Comparison of ENCODE assay signal across 11 cellular contexts in the genomic region with DNA sequence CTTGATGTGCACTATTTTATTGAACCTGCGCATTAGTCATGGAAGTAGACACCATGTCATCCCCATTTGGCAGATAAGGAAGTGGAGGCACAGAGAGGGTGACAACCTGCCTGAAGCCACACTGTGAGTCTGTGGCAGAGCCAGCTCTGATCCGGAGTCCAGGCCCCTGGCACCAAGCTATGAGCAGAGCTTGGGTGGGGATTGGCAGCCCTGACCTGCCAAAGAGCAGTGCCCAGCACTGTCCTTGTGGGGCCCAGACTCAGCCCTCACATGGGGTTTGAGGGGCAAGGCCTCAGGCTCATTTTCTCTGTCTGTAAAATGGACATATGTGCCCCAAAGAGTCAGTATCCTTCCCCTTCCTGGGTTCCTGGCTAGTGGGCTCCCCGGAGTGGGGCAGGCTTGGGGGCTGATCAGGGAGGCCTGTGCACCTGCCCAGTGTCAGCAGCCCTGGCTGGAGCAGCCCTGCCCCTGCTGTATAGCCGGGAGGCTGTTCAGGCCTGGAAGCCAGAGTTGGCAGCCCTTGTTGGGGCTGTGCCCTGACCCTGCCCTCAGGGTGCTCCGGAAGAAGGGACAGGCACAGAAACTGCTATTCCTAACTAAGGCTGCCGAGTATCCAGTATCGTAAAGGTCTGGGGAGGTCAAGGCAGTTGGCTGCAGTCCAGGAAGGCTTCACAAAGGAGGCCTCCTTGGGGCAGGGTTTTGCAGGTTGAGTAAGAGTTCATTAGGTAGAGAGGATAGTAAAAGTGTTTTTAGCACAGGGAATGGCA. TPM values are rescaled to one million over a fixed set of nuclear protein-coding genes. Genes with fewer than 3 reads are reported as not detected.
A peak's percentile ranks its signal among the peaks of the same experiment; 100 is the strongest.
DNase-seq lines count a peak whose midpoint lies in the region; ATAC-seq and TF ChIP-seq lines count a peak whose summit lies in the region.
"Had no signal": no experiment of that assay in that cellular context is flagged by ENCODE, and none has a peak within 500 bp of the region (broad histone marks: within the 10 kb centered on the region; RNA-seq: fewer than 3 reads in every experiment).

No MANE protein-coding gene starts in this region.

- WGBS in liver, result 46% methylated on average over 7 of the region's 7 CpGs
- WGBS in stomach, 5 donors, result 39 to 62% (median 55%) methylated on average over 6 to 7 of the region's 7 CpGs

- H3K36me3 ChIP-seq in liver (ENCODE audit: control insufficient read depth in 4 of 4, insufficient read depth in 3 of 4, low read depth in 1 of 4, low read length in 3 of 4) (peaks cover 4 to 29% (median 16%) of the 10 kb centered on the region in 4 donors), stomach (peaks cover 0 to 22% (median 10%) of the 10 kb centered on the region in 4 donors)

- H3K4me1 ChIP-seq in liver (ENCODE audit: control insufficient read depth in 4 of 4, insufficient read depth in 4 of 4, low read length in 3 of 4) (peaks cover 10 to 31% (median 16%) of the 10 kb centered on the region in 4 donors), stomach (peaks cover 33 to 48% (median 37%) of the 10 kb centered on the region in 4 donors)

- TF ChIP-seq CTCF in coronary artery (IDR thresholded peaks at IDR 0.05), result no peak
- TF ChIP-seq CTCF in liver (IDR thresholded peaks at IDR 0.05; ENCODE audit: low read depth, low read length, missing input control), result no peak
- no peak for TF ChIP-seq CTCF in stomach (IDR thresholded peaks at IDR 0.05)

- H3K27me3 ChIP-seq in liver (ENCODE audit: control insufficient read depth in 4 of 4, insufficient read depth in 4 of 4, low read length in 3 of 4) (no peaks in the 10 kb centered on the region), stomach (no peaks in the 10 kb centered on the region)

- TF ChIP-seq EP300 in Ishikawa (IDR thresholded peaks at IDR 0.05; ENCODE audit: borderline replicate concordance) (no peak), stomach (IDR thresholded peaks at IDR 0.05) (no peak)

- ATAC-seq in HG02759 (IDR thresholded peaks at IDR 0.05; ENCODE audit: unreplicated experiment), result no peak

- intact Hi-C loops in stomach (cut with DNase I; ENCODE audit: low total_unique reads), result no loop called here

- TF ChIP-seq POLR2A in stomach (IDR thresholded peaks at IDR 0.05), result no peak

- peak overlapping the region; percentile 19 for H3K4me3 ChIP-seq in coronary artery
- no peak overlapping the region for H3K4me3 ChIP-seq in liver (ENCODE audit: low read depth in 1 of 3, low read length in 3 of 3)
- H3K4me3 ChIP-seq in stomach, result no peak overlapping the region

- H3K27ac ChIP-seq in coronary artery (peak overlapping the region; percentile 89 to 91), liver (ENCODE audit: low read depth in 1 of 2, low read length in 2 of 2) (peak overlapping the region; percentile 76 to 92), stomach (peak overlapping the region; percentile 67 to 88 (median 75))
- H3K27ac ChIP-seq: parathyroid adenoma had no signal

- DNase-seq in coronary artery (ENCODE audit: low spot score) (peak; percentile 71), stomach (peak; percentile 33), CD1c-positive myeloid dendritic cell (ENCODE audit: extremely low spot score) (no peak), Ammon's horn (ENCODE audit: low spot score) (no peak), NOMO-1 treated with DMSO at 0.1 percent for 48 hours (lab: John Stamatoyannopoulos, UW; ENCODE audit: unreplicated experiment) (no peak)
- DNase-seq: NCI-H526 treated with DMSO at 0.1 percent for 48 hours, T-helper 2 cell had no signal

- H3K9me3 ChIP-seq in liver (ENCODE audit: control insufficient read depth in 4 of 4, low read length in 3 of 4), result no peaks in the 10 kb centered on the region
- no peaks in the 10 kb centered on the region for H3K9me3 ChIP-seq in stomach

- TF ChIP-seq RAD21 in Ishikawa (IDR thresholded peaks at IDR 0.05; ENCODE audit: low read depth) (no peak), liver (IDR thresholded peaks at IDR 0.05) (no peak)

- no peak overlapping the region for H3K9ac ChIP-seq in liver (ENCODE audit: low read depth in 1 of 2, low read length in 2 of 2)
- H3K9ac ChIP-seq: parathyroid adenoma had no signal

TF ChIP-seq in Ishikawa, 13 proteins besides CTCF, POLR2A, EP300 and RAD21:
- no peak for TF ChIP-seq ZBTB7A (IDR thresholded peaks at IDR 0.05; ENCODE audit: low read depth)
- peak; percentile 11; the same call in 1 of the 2 replicates for TF ChIP-seq TCF12 (IDR thresholded peaks at IDR 0.05; ENCODE audit: low read depth)
- no peak for TF ChIP-seq MAX (IDR thresholded peaks at IDR 0.05)
TF ChIP-seq in Ishikawa: peak in this region for 1.

TF ChIP-seq in liver, 16 proteins besides CTCF, POLR2A, EP300 and RAD21:
- TF ChIP-seq HNF4A (conservative IDR thresholded peaks at IDR 0.05), result peak; percentile 15 to 37
- TF ChIP-seq, protein P1, sequence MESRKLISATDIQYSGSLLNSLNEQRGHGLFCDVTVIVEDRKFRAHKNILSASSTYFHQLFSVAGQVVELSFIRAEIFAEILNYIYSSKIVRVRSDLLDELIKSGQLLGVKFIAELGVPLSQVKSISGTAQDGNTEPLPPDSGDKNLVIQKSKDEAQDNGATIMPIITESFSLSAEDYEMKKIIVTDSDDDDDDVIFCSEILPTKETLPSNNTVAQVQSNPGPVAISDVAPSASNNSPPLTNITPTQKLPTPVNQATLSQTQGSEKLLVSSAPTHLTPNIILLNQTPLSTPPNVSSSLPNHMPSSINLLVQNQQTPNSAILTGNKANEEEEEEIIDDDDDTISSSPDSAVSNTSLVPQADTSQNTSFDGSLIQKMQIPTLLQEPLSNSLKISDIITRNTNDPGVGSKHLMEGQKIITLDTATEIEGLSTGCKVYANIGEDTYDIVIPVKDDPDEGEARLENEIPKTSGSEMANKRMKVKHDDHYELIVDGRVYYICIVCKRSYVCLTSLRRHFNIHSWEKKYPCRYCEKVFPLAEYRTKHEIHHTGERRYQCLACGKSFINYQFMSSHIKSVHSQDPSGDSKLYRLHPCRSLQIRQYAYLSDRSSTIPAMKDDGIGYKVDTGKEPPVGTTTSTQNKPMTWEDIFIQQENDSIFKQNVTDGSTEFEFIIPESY (IDR thresholded peaks at IDR 0.05), result no peak
- TF ChIP-seq YY1 (IDR thresholded peaks at IDR 0.05), result no peak
- TF ChIP-seq GABPA (IDR thresholded peaks at IDR 0.05 in 1 of 2, conservative IDR thresholded peaks at IDR 0.05 in 1 of 2), result no peak
- TF ChIP-seq, protein P2, sequence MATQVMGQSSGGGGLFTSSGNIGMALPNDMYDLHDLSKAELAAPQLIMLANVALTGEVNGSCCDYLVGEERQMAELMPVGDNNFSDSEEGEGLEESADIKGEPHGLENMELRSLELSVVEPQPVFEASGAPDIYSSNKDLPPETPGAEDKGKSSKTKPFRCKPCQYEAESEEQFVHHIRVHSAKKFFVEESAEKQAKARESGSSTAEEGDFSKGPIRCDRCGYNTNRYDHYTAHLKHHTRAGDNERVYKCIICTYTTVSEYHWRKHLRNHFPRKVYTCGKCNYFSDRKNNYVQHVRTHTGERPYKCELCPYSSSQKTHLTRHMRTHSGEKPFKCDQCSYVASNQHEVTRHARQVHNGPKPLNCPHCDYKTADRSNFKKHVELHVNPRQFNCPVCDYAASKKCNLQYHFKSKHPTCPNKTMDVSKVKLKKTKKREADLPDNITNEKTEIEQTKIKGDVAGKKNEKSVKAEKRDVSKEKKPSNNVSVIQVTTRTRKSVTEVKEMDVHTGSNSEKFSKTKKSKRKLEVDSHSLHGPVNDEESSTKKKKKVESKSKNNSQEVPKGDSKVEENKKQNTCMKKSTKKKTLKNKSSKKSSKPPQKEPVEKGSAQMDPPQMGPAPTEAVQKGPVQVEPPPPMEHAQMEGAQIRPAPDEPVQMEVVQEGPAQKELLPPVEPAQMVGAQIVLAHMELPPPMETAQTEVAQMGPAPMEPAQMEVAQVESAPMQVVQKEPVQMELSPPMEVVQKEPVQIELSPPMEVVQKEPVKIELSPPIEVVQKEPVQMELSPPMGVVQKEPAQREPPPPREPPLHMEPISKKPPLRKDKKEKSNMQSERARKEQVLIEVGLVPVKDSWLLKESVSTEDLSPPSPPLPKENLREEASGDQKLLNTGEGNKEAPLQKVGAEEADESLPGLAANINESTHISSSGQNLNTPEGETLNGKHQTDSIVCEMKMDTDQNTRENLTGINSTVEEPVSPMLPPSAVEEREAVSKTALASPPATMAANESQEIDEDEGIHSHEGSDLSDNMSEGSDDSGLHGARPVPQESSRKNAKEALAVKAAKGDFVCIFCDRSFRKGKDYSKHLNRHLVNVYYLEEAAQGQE (IDR thresholded peaks at IDR 0.05), result no peak
- TF ChIP-seq HNF4G (IDR thresholded peaks at IDR 0.05), result no peak
- no peak for TF ChIP-seq MAX (IDR thresholded peaks at IDR 0.05)
- TF ChIP-seq RXRA (IDR thresholded peaks at IDR 0.05), result peak; percentile 58 to 59
- no peak for TF ChIP-seq FOXA2 (IDR thresholded peaks at IDR 0.05)
- no peak for TF ChIP-seq TAF1 (conservative IDR thresholded peaks at IDR 0.05)
- TF ChIP-seq ATF3 (IDR thresholded peaks at IDR 0.05), result no peak
- no peak for TF ChIP-seq JUND (IDR thresholded peaks at IDR 0.05)
- TF ChIP-seq SP1 (IDR thresholded peaks at IDR 0.05), result no peak
- TF ChIP-seq FOXA1 (IDR thresholded peaks at IDR 0.05), result no peak
- TF ChIP-seq EGR1 (IDR thresholded peaks at IDR 0.05; ENCODE audit: low read depth in 2 of 2), result no peak
- TF ChIP-seq NR2F2 (IDR thresholded peaks at IDR 0.05), result peak; percentile 77
TF ChIP-seq in liver: peak in this region for 3.

RNA-seq across cellular contexts. Expression of gene TGM2, which starts 38.7 kb away (rescaled TPM):
- 100 to 1,000 TPM; 120 to 260 TPM for total RNA-seq in liver
- 100 to 1,000 TPM; 106 to 375 TPM for polyA plus RNA-seq in liver
- total RNA-seq in stomach, result 100 to 1,000 TPM in 1 of 5 donors, 10 to 100 TPM in 4; 27.8 to 195 (median 44.3) TPM
- polyA plus RNA-seq in stomach, result 10 to 100 TPM; 16.2 to 28.0 (median 25.1) TPM

Comparison
In these comparisons a context has a peak if more than half of its experiments do, and no peak if none do; other contexts are left out.
1. DNase-seq: peak in coronary artery (single experiment) and stomach (single experiment); none in CD1c-positive myeloid dendritic cell (single experiment), Ammon's horn (single experiment) and NOMO-1 treated with DMSO at 0.1 percent for 48 hours (single experiment).
2. Peak in every context shown above with its lines, with median percentiles within 50 percentile points of each other: H3K27ac ChIP-seq.